1 cellular context compared by ENCODE assay signal in genomic region chr19:49295208-49295880, GRCh38.
TF ChIP-seq lines count a peak whose summit lies in the region.

No MANE protein-coding gene starts in this region.

TF ChIP-seq in HepG2, 621 proteins besides CTCF, POLR2A, EP300 and RAD21:
- no peak for TF ChIP-seq ZNF652 (CRISPR knock-in tag; IDR thresholded peaks at IDR 0.05; ENCODE audit: borderline replicate concordance, low read depth)
- TF ChIP-seq ZNF704 (CRISPR knock-in tag; IDR thresholded peaks at IDR 0.05; ENCODE audit: borderline replicate concordance) = no peak
- TF ChIP-seq PHF20 (CRISPR knock-in tag; IDR thresholded peaks at IDR 0.05) = no peak
- no peak for TF ChIP-seq NONO (IDR thresholded peaks at IDR 0.05)
- TF ChIP-seq NONO (CRISPR knock-in tag; conservative IDR thresholded peaks at IDR 0.05) = no peak
- TF ChIP-seq MATR3 (CRISPR knock-in tag; IDR thresholded peaks at IDR 0.05) = no peak
- no peak for TF ChIP-seq ZNF160 (CRISPR knock-in tag; IDR thresholded peaks at IDR 0.05)
- TF ChIP-seq, protein P1, sequence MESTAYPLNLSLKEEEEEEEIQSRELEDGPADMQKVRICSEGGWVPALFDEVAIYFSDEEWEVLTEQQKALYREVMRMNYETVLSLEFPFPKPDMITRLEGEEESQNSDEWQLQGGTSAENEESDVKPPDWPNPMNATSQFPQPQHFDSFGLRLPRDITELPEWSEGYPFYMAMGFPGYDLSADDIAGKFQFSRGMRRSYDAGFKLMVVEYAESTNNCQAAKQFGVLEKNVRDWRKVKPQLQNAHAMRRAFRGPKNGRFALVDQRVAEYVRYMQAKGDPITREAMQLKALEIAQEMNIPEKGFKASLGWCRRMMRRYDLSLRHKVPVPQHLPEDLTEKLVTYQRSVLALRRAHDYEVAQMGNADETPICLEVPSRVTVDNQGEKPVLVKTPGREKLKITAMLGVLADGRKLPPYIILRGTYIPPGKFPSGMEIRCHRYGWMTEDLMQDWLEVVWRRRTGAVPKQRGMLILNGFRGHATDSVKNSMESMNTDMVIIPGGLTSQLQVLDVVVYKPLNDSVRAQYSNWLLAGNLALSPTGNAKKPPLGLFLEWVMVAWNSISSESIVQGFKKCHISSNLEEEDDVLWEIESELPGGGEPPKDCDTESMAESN (CRISPR knock-in tag; conservative IDR thresholded peaks at IDR 0.05) = no peak
- no peak for TF ChIP-seq PHF21A (CRISPR knock-in tag; IDR thresholded peaks at IDR 0.05)
- TF ChIP-seq ZNF775 (CRISPR knock-in tag; IDR thresholded peaks at IDR 0.05; ENCODE audit: borderline replicate concordance) = no peak
- no peak for TF ChIP-seq ATAD3A (CRISPR knock-in tag; IDR thresholded peaks at IDR 0.05)
- TF ChIP-seq ZNF709 (CRISPR knock-in tag; IDR thresholded peaks at IDR 0.05) = no peak
- no peak for TF ChIP-seq ZSCAN29 (CRISPR knock-in tag; conservative IDR thresholded peaks at IDR 0.05)
- TF ChIP-seq MZF1 (CRISPR knock-in tag; IDR thresholded peaks at IDR 0.05; ENCODE audit: borderline replicate concordance) = no peak
